Comparison of ENCODE assay signal across 13 cellular contexts in genomic region chr11:126160345-126161145, GRCh38.
"Had no signal": no experiment of that assay in that cellular context is flagged by ENCODE, and none has a peak within 500 bp of the region (broad histone marks: within the 10 kb centered on the region; RNA-seq: fewer than 3 reads in every experiment).

No MANE protein-coding gene starts in this region.

- ATAC-seq: activated naive CD4-positive, alpha-beta T cell treated with anti-CD3 and anti-CD28 coated beads, Interleukin-2, amount 50 U/mL, for 72 hours; activated T-cell treated with anti-CD3 and anti-CD28 coated beads, Interleukin-2, amount 50 U/mL, for 4 hours; esophagus mucosa had no signal

- H3K4me3 Mint-ChIP-seq: activated CD4-positive, alpha-beta memory T cell treated with anti-CD3 and anti-CD28 coated beads for 36 hours; activated T-cell treated with anti-CD3 and anti-CD28 coated beads, Interleukin-2, amount 50 U/mL, for 4 hours had no signal

- FAIRE-seq: endometrium had no signal

- H3K4me3 ChIP-seq: skin epidermis, uterus had no signal

- DNase-seq: activated CD4-positive, alpha-beta memory T cell treated with anti-CD3 and anti-CD28 coated beads for 36 hours; activated effector memory CD4-positive, alpha-beta T cell treated with anti-CD3 and anti-CD28 coated beads, Interleukin-2, amount 50 U/mL, for 16 hours; activated T-cell treated with anti-CD3 and anti-CD28 coated beads, Interleukin-2, amount 50 U/mL, for 4 hours; amniotic stem cell; brain microvascular endothelial cell; dermis blood vessel endothelial cell; hypothalamus; mammary epithelial cell; uterus had no signal

- H3K36me3 ChIP-seq: brain microvascular endothelial cell, uterus had no signal

- H3K9me3 ChIP-seq: uterus had no signal

- H3K36me3 Mint-ChIP-seq: activated CD4-positive, alpha-beta memory T cell treated with anti-CD3 and anti-CD28 coated beads for 36 hours; activated naive CD4-positive, alpha-beta T cell treated with anti-CD3 and anti-CD28 coated beads, Interleukin-2, amount 50 U/mL, for 72 hours had no signal

- H3K27me3 ChIP-seq: brain microvascular endothelial cell, uterus had no signal

- H3K9me3 Mint-ChIP-seq: activated CD4-positive, alpha-beta memory T cell treated with anti-CD3 and anti-CD28 coated beads for 36 hours; activated naive CD4-positive, alpha-beta T cell treated with anti-CD3 and anti-CD28 coated beads, Interleukin-2, amount 50 U/mL, for 72 hours; activated T-cell treated with anti-CD3 and anti-CD28 coated beads, Interleukin-2, amount 50 U/mL, for 4 hours had no signal

- H3K27ac ChIP-seq: brain microvascular endothelial cell, uterus had no signal

- H3K27ac Mint-ChIP-seq: activated CD4-positive, alpha-beta memory T cell treated with anti-CD3 and anti-CD28 coated beads for 36 hours; activated naive CD4-positive, alpha-beta T cell treated with anti-CD3 and anti-CD28 coated beads, Interleukin-2, amount 50 U/mL, for 72 hours had no signal
